9 cellular contexts compared by ENCODE assay signal in genomic region chrX:129981752-129982299, GRCh38. TPM values are rescaled to one million over a fixed set of nuclear protein-coding genes. Genes with fewer than 3 reads are reported as not detected.
DNase-seq lines count a peak whose midpoint lies in the region; ATAC-seq and TF ChIP-seq lines count a peak whose summit lies in the region.
"Had no signal": no experiment of that assay in that cellular context is flagged by ENCODE, and none has a peak within 500 bp of the region (broad histone marks: within the 10 kb centered on the region; RNA-seq: fewer than 3 reads in every experiment).

No MANE protein-coding gene starts in this region.

- peaks cover 11 to 30% (median 18%) of the 10 kb centered on the region in 4 donors for H3K4me1 Mint-ChIP-seq in CD4-positive, alpha-beta memory T cell
- H3K4me1 Mint-ChIP-seq in osteocyte (ENCODE audit: unreplicated experiment): peaks cover 11% of the 10 kb centered on the region

- peaks cover 14% of the 10 kb centered on the region for H3K79me2 ChIP-seq in neural cell (replicated peaks; ENCODE audit: insufficient read depth, low read length)

- H3K4me1 ChIP-seq in CD4-positive, alpha-beta memory T cell (ENCODE audit: insufficient read depth, low read length): peaks cover 7% of the 10 kb centered on the region
- H3K4me1 ChIP-seq in body of pancreas: peaks cover 5% of the 10 kb centered on the region

- 0% methylated on average over 1 to 13 of the region's 29 CpGs for WGBS in body of pancreas, 2 donors

- H3F3A ChIP-seq in neural cell (ENCODE audit: insufficient read depth, low read length, poor library complexity, severe bottlenecking): no peaks in the 10 kb centered on the region

- DNase-seq in CD4-positive, alpha-beta memory T cell: no peak
- DNase-seq in body of pancreas (no peak), pons (ENCODE audit: low spot score) (no peak), NCI-H1105 treated with DMSO at 0.1 percent for 48 hours (lab: John Stamatoyannopoulos, UW) (no peak), osteocyte (ENCODE audit: extremely low spot score, unreplicated experiment) (no peak)

- peak overlapping the region; percentile 30 for H3K4me2 ChIP-seq in neural cell (ENCODE audit: low read length)

- H3K27me3 Mint-ChIP-seq in CD4-positive, alpha-beta memory T cell: no peaks in the 10 kb centered on the region
- H3K27me3 Mint-ChIP-seq in osteocyte (ENCODE audit: unreplicated experiment): no peaks in the 10 kb centered on the region

- no peak overlapping the region for H3K27ac ChIP-seq in CD4-positive, alpha-beta memory T cell (ENCODE audit: low read depth, low read length)
- H3K27ac ChIP-seq in body of pancreas: no peak overlapping the region
- no peak overlapping the region for H3K27ac ChIP-seq in neural cell (ENCODE audit: low read length)

- peak overlapping the region; percentile 59 for H3K9ac ChIP-seq in neural cell (ENCODE audit: low read length)

- H3K36me3 ChIP-seq in CD4-positive, alpha-beta memory T cell (ENCODE audit: insufficient read depth, low read length): no peaks in the 10 kb centered on the region
- no peaks in the 10 kb centered on the region for H3K36me3 ChIP-seq in body of pancreas (replicated peaks in 1 of 2; ENCODE audit: insufficient read depth in 1 of 2, low read depth in 2 of 2)
- H3K36me3 ChIP-seq in neural cell (ENCODE audit: insufficient read depth, low read length): no peaks in the 10 kb centered on the region
- H3K36me3 ChIP-seq: left ventricle myocardium inferior had no signal

- H4K20me1 ChIP-seq in neural cell (ENCODE audit: insufficient read depth): no peaks in the 10 kb centered on the region

- H3K9me2 ChIP-seq in neural cell (ENCODE audit: insufficient read depth, low read length): no peaks in the 10 kb centered on the region

- POLR2A ChIA-PET in CD4-positive, alpha-beta memory T cell (lab: Charles Lee; ENCODE audit: partially characterized antibody): interaction anchor here (1.1 to 1.8 kb wide), 5 partner anchors 21 to 49 kb away, joined by 3 to 8 read pairs (median 5); no protein-coding TSS in a partner anchor

- no peak overlapping the region for H2AFZ ChIP-seq in neural cell (ENCODE audit: low read depth, low read length)

- TF ChIP-seq CTCF in body of pancreas (IDR thresholded peaks at IDR 0.05): no peak
- no peak for TF ChIP-seq CTCF in neural cell (IDR thresholded peaks at IDR 0.05; ENCODE audit: poor library complexity, severe bottlenecking)
- no peak for TF ChIP-seq CTCF in osteocyte (IDR thresholded peaks at IDR 0.05)

- TF ChIP-seq EP300 in neural cell (conservative IDR thresholded peaks at IDR 0.05; ENCODE audit: poor library complexity, severe bottlenecking): no peak

- CTCF ChIA-PET in CD4-positive, alpha-beta memory T cell (lab: Charles Lee; ENCODE audit: partially characterized antibody): interaction anchor here (1.4 kb wide), 1 partner anchor 46 kb away, joined by 5 read pairs; no protein-coding TSS in a partner anchor

- peaks cover 0 to 3% of the 10 kb centered on the region in 2 donors for H3K36me3 Mint-ChIP-seq in CD4-positive, alpha-beta memory T cell
- H3K36me3 Mint-ChIP-seq in osteocyte (ENCODE audit: unreplicated experiment): no peaks in the 10 kb centered on the region

- no peak for TF ChIP-seq POLR2A in body of pancreas (IDR thresholded peaks at IDR 0.05)

- H3K9me3 ChIP-seq in CD4-positive, alpha-beta memory T cell (ENCODE audit: control insufficient read depth in 1 of 2, low read length in 2 of 2): no peaks in the 10 kb centered on the region
- H3K9me3 ChIP-seq in body of pancreas (no peaks in the 10 kb centered on the region), neural cell (ENCODE audit: low read length) (no peaks in the 10 kb centered on the region)
- H3K9me3 ChIP-seq: left ventricle myocardium inferior had no signal

- H3K4me3 ChIP-seq in CD4-positive, alpha-beta memory T cell (ENCODE audit: low read length in 2 of 2): peak overlapping the region; percentile 29 to 43
- peak overlapping the region; percentile 4 to 27 for H3K4me3 ChIP-seq in body of pancreas
- no peak overlapping the region for H3K4me3 ChIP-seq in neural cell (ENCODE audit: low read length)
- H3K4me3 ChIP-seq: left ventricle myocardium inferior had no signal

- H3K4me3 Mint-ChIP-seq in CD4-positive, alpha-beta memory T cell: peak overlapping the region in 2 of 8 donors; percentile 86 to 91
- no peak overlapping the region for H3K4me3 Mint-ChIP-seq in osteocyte (ENCODE audit: unreplicated experiment)

- H3K9me3 Mint-ChIP-seq in CD4-positive, alpha-beta memory T cell: no peaks in the 10 kb centered on the region
- peaks cover 5% of the 10 kb centered on the region for H3K9me3 Mint-ChIP-seq in osteocyte (ENCODE audit: unreplicated experiment)

- ATAC-seq in HG02938 (IDR thresholded peaks at IDR 0.05; ENCODE audit: unreplicated experiment): peak; percentile 7
- ATAC-seq in body of pancreas: no peak
- no peak for ATAC-seq in HG02763 (IDR thresholded peaks at IDR 0.05; ENCODE audit: unreplicated experiment)

- TF ChIP-seq RAD21 in neural cell (conservative IDR thresholded peaks at IDR 0.05): no peak

- H3K27ac Mint-ChIP-seq in CD4-positive, alpha-beta memory T cell: peak overlapping the region in 3 of 7 donors; percentile 36 to 89 (median 72)
- H3K27ac Mint-ChIP-seq in osteocyte (ENCODE audit: unreplicated experiment): no peak overlapping the region

- no peaks in the 10 kb centered on the region for H3K27me3 ChIP-seq in CD4-positive, alpha-beta memory T cell (ENCODE audit: insufficient read depth, low read length)
- H3K27me3 ChIP-seq in body of pancreas (no peaks in the 10 kb centered on the region), neural cell (ENCODE audit: insufficient read depth, low read depth, low read length) (peaks cover 6% of the 10 kb centered on the region)

- intact Hi-C loops in CD4-positive, alpha-beta memory T cell (cut with micrococcal nuclease): loop anchor here (1.0 to 2.0 kb wide), 4 partner anchors 21 to 50 kb away; no protein-coding TSS in a partner anchor
- intact Hi-C loops in body of pancreas (cut with DNase I): no loop called here

TF ChIP-seq in neural cell, 6 proteins besides CTCF, POLR2A, EP300 and RAD21:
- TF ChIP-seq POLR2AphosphoS5 (IDR thresholded peaks at IDR 0.05): no peak
- no peak for TF ChIP-seq EZH2 (IDR thresholded peaks at IDR 0.05; ENCODE audit: borderline replicate concordance, insufficient read depth, low read length, poor library complexity, severe bottlenecking)
- no peak for TF ChIP-seq MXI1 (conservative IDR thresholded peaks at IDR 0.05; ENCODE audit: poor library complexity, severe bottlenecking)
- TF ChIP-seq REST (IDR thresholded peaks at IDR 0.05; ENCODE audit: borderline replicate concordance): no peak
- TF ChIP-seq SMC3 (conservative IDR thresholded peaks at IDR 0.05; ENCODE audit: poor library complexity): no peak
- TF ChIP-seq TAF1 (IDR thresholded peaks at IDR 0.05; ENCODE audit: low read depth): no peak
TF ChIP-seq in neural cell: peak in this region for 0.

RNA-seq across cellular contexts. Expression of gene BCORL1, which starts 0.6 kb away (rescaled TPM):
- total RNA-seq in CD4-positive, alpha-beta memory T cell: 10 to 100 TPM; 14.0 to 14.2 TPM
- 1 to 10 TPM in 1 of 2 donors, under 1 TPM in 1; 0.09 to 4.5 TPM for polyA plus RNA-seq in CD4-positive, alpha-beta memory T cell
- total RNA-seq in body of pancreas (1 to 10 TPM; 3.0 to 4.4 TPM), osteocyte (22.9 and 24.6 TPM in 2 replicates)
- 1.0 and 1.1 TPM in 2 replicates for polyA plus RNA-seq in neural cell
- polyA minus RNA-seq in neural cell: 3.7 and 5.1 TPM in 2 replicates
